In the genomic region with DNA sequence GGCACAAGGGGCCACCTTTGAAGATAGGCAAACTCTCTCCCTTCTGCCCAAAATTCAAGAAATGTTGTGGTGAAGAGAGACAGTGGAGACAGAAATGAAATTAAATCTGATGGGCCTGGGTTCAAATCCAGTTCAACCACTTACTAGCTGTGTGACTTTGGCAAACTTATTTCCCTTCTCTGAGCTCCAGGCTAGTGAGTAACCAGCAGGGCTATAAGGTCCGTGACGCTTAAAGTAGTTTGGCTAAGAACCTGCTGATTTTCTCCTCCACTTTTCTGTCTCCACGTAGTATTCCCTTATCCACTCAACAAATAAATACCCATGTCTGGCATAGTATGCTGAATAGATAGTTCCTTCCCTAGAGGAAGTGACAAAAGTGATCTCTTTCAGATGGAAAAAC, we compare ENCODE assay signal across 1 cellular context.
TF ChIP-seq lines count a peak whose summit lies in the region.

No MANE protein-coding gene starts in this region.

TF ChIP-seq in GM12878, 131 proteins besides CTCF, POLR2A, EP300 and RAD21 (continued from another document):
- TF ChIP-seq, protein P1, sequence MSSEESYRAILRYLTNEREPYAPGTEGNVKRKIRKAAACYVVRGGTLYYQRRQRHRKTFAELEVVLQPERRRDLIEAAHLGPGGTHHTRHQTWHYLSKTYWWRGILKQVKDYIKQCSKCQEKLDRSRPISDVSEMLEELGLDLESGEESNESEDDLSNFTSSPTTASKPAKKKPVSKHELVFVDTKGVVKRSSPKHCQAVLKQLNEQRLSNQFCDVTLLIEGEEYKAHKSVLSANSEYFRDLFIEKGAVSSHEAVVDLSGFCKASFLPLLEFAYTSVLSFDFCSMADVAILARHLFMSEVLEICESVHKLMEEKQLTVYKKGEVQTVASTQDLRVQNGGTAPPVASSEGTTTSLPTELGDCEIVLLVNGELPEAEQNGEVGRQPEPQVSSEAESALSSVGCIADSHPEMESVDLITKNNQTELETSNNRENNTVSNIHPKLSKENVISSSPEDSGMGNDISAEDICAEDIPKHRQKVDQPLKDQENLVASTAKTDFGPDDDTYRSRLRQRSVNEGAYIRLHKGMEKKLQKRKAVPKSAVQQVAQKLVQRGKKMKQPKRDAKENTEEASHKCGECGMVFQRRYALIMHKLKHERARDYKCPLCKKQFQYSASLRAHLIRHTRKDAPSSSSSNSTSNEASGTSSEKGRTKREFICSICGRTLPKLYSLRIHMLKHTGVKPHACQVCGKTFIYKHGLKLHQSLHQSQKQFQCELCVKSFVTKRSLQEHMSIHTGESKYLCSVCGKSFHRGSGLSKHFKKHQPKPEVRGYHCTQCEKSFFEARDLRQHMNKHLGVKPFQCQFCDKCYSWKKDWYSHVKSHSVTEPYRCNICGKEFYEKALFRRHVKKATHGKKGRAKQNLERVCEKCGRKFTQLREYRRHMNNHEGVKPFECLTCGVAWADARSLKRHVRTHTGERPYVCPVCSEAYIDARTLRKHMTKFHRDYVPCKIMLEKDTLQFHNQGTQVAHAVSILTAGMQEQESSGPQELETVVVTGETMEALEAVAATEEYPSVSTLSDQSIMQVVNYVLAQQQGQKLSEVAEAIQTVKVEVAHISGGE (CRISPR knock-in tag; IDR thresholded peaks at IDR 0.05), result no peak
- no peak for TF ChIP-seq CHD1 (IDR thresholded peaks at IDR 0.05; ENCODE audit: low read depth, low read length)
- TF ChIP-seq ZNF207 (IDR thresholded peaks at IDR 0.05; ENCODE audit: borderline replicate concordance), result no peak
- TF ChIP-seq, protein P2, sequence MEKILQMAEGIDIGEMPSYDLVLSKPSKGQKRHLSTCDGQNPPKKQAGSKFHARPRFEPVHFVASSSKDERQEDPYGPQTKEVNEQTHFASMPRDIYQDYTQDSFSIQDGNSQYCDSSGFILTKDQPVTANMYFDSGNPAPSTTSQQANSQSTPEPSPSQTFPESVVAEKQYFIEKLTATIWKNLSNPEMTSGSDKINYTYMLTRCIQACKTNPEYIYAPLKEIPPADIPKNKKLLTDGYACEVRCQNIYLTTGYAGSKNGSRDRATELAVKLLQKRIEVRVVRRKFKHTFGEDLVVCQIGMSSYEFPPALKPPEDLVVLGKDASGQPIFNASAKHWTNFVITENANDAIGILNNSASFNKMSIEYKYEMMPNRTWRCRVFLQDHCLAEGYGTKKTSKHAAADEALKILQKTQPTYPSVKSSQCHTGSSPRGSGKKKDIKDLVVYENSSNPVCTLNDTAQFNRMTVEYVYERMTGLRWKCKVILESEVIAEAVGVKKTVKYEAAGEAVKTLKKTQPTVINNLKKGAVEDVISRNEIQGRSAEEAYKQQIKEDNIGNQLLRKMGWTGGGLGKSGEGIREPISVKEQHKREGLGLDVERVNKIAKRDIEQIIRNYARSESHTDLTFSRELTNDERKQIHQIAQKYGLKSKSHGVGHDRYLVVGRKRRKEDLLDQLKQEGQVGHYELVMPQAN (conservative IDR thresholded peaks at IDR 0.05), result 0 out of 2 replicates have a peak, but pooled peaks have one; percentile 15
- 0 out of 2 replicates have a peak, but pooled peaks have one; percentile 20 for TF ChIP-seq WRNIP1 (IDR thresholded peaks at IDR 0.05; ENCODE audit: borderline replicate concordance, low read depth, low read length)
- TF ChIP-seq SMAD1 (IDR thresholded peaks at IDR 0.05; ENCODE audit: low read depth, partially characterized antibody), result no peak
- no peak for TF ChIP-seq NFXL1 (IDR thresholded peaks at IDR 0.05; ENCODE audit: borderline replicate concordance)
TF ChIP-seq in GM12878: peak in this region for 3.
